21 cellular contexts compared by ENCODE assay signal in genomic region chr21:42182713-42183371, GRCh38.
"Had no signal": no experiment of that assay in that cellular context is flagged by ENCODE, and none has a peak within 500 bp of the region (broad histone marks: within the 10 kb centered on the region; RNA-seq: fewer than 3 reads in every experiment).

No MANE protein-coding gene starts in this region.

- DNase-seq: cerebellar nuclear complex; erythroblast; foreskin melanocyte; hypothalamus; kidney glomerular epithelial cell; lower lobe of right lung; mesenchymal stem cell; naive thymus-derived CD4-positive, alpha-beta T cell; nephron progenitor cell; pancreas; right lobe of liver; stimulated activated CD4-positive, alpha-beta T cell treated with anti-CD3 and anti-CD28 coated beads, Interleukin-4, amount 100 ng/mL, for 1 hour; stimulated activated CD8-positive, alpha-beta memory T cell treated with anti-CD3 and anti-CD28 coated beads, Interleukin-4, amount 100 ng/mL, for 48 hours; substantia nigra had no signal

- H3K9me3 ChIP-seq: heart left ventricle, lower lobe of right lung, neutrophil, pancreas, right lobe of liver had no signal

- H3K27ac Mint-ChIP-seq: dendritic cell treated with granulocyte-macrophage colony-stimulating factor and Interleukin-4, amounts not matched to agents 40 ng/mL and 50 ng/mL, for 4 days; nephron progenitor cell; progenitor cell of endocrine pancreas; stimulated activated effector memory CD8-positive, alpha-beta T cell treated with anti-CD3 and anti-CD28 coated beads, Interleukin-12 subunit alpha, Interleukin-12 subunit beta, amount 100 ng/mL, for 72 hours; stimulated activated naive CD8-positive, alpha-beta T cell treated with anti-CD3 and anti-CD28 coated beads, Interleukin-15, Interleukin-2, amounts not matched to agents 100 ng/mL and 50 ng/mL, for 24 hours had no signal

- H3K4me3 ChIP-seq: heart left ventricle, lower lobe of right lung, pancreas, right lobe of liver had no signal

- H3K4me1 Mint-ChIP-seq: nephron progenitor cell had no signal

- H3K27me3 ChIP-seq: heart left ventricle, neutrophil, pancreas, right lobe of liver had no signal

- H3K4me1 ChIP-seq: pancreas, right lobe of liver had no signal

- H3K36me3 ChIP-seq: heart left ventricle, lower lobe of right lung, neutrophil, pancreas, right lobe of liver had no signal

- H3K27ac ChIP-seq: heart left ventricle, lower lobe of right lung, neutrophil, pancreas, right lobe of liver had no signal

- ATAC-seq: left lobe of liver; lower lobe of right lung; naive thymus-derived CD4-positive, alpha-beta T cell; pancreas; right lobe of liver; stimulated activated effector memory CD8-positive, alpha-beta T cell treated with anti-CD3 and anti-CD28 coated beads, Interleukin-12 subunit alpha, Interleukin-12 subunit beta, amount 100 ng/mL, for 72 hours had no signal

- H3K4me3 Mint-ChIP-seq: dendritic cell treated with granulocyte-macrophage colony-stimulating factor and Interleukin-4, amounts not matched to agents 40 ng/mL and 50 ng/mL, for 4 days; naive thymus-derived CD4-positive, alpha-beta T cell; nephron progenitor cell; stimulated activated effector memory CD8-positive, alpha-beta T cell treated with anti-CD3 and anti-CD28 coated beads, Interleukin-12 subunit alpha, Interleukin-12 subunit beta, amount 100 ng/mL, for 72 hours; stimulated activated naive CD8-positive, alpha-beta T cell treated with anti-CD3 and anti-CD28 coated beads, Interleukin-15, Interleukin-2, amounts not matched to agents 100 ng/mL and 50 ng/mL, for 24 hours had no signal

- H3K9me3 Mint-ChIP-seq: dendritic cell treated with granulocyte-macrophage colony-stimulating factor and Interleukin-4, amounts not matched to agents 40 ng/mL and 50 ng/mL, for 4 days; stimulated activated effector memory CD8-positive, alpha-beta T cell treated with anti-CD3 and anti-CD28 coated beads, Interleukin-12 subunit alpha, Interleukin-12 subunit beta, amount 100 ng/mL, for 72 hours had no signal

- H3K27me3 Mint-ChIP-seq: stimulated activated naive CD8-positive, alpha-beta T cell treated with anti-CD3 and anti-CD28 coated beads, Interleukin-15, Interleukin-2, amounts not matched to agents 100 ng/mL and 50 ng/mL, for 24 hours had no signal

- H3K36me3 Mint-ChIP-seq: stimulated activated effector memory CD8-positive, alpha-beta T cell treated with anti-CD3 and anti-CD28 coated beads, Interleukin-12 subunit alpha, Interleukin-12 subunit beta, amount 100 ng/mL, for 72 hours had no signal
